8 cellular contexts compared by ENCODE assay signal in the genomic region with DNA sequence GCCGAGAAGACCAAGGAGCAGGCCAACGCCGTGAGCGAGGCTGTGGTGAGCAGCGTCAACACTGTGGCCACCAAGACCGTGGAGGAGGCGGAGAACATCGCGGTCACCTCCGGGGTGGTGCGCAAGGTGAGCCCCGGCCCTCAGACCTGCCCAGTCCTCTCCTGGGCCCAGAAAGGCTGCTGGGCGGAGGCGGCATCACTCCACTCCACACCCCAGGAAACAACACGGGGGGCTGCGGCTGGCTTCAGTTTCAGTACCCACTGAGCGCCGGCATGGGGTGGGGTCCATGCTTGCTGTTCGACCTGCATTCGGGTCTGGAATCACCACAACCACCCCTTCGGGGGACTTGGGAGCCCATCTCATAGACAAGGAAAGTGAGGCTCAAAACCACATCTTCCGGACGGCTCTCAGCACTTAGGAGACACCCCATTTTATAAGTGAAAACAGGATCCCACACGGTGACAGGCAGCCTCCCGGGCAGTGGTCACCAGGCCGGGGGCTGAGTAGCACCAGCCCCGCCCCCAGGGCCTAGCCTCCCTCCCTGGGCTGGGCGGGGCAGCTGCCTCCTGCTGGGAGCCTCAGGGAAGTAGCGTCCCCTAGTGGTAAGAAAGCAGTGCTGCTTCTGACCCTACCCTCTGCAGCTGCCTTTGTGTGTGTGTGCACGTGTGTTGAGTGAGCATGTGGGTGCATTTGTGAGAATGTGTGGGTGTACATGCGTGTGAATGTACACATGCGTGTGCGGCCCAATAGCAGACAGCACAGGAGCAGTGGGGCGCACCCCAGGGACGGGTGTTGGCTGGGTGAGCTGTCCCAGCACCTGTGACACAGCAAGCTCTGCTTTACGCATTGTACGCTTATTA. TPM values are rescaled to one million over a fixed set of nuclear protein-coding genes. Genes with fewer than 3 reads are reported as not detected.
DNase-seq lines count a peak whose midpoint lies in the region; ATAC-seq and TF ChIP-seq lines count a peak whose summit lies in the region.

No MANE protein-coding gene starts in this region.

- no peak overlapping the region for H3K27ac ChIP-seq in CD8-positive, alpha-beta T cell (ENCODE audit: low read depth, low read length)
- peak overlapping the region; percentile 60 for H3K27ac ChIP-seq in SJCRH30
- no peak overlapping the region for H3K27ac ChIP-seq in mesenchymal stem cell (ENCODE audit: low read length, poor library complexity, severe bottlenecking)

- whole genome bisulfite sequencing in mesenchymal stem cell, result 71% methylated on average over 37 of the region's 37 CpGs

- H2BK15ac ChIP-seq in mesenchymal stem cell (ENCODE audit: low read depth, poor library complexity, severe bottlenecking), result peak overlapping the region; percentile 77

- peak overlapping the region; percentile 71 for H3K9ac ChIP-seq in mesenchymal stem cell (ENCODE audit: low read length)

- no peak overlapping the region for H3K4me3 Mint-ChIP-seq in CD8-positive, alpha-beta T cell

- H3K4me1 ChIP-seq in CD8-positive, alpha-beta T cell (ENCODE audit: insufficient read depth, low read length), result no peaks in the 10 kb centered on the region
- H3K4me1 ChIP-seq in SJCRH30 (peaks cover 45% of the 10 kb centered on the region), mesenchymal stem cell (ENCODE audit: control insufficient read depth, insufficient read depth, low read depth, low read length) (peaks cover 23% of the 10 kb centered on the region)

- no peak overlapping the region for H2BK5ac ChIP-seq in mesenchymal stem cell (ENCODE audit: low read depth, low read length, poor library complexity, severe bottlenecking)

- H2AK5ac ChIP-seq in mesenchymal stem cell (ENCODE audit: low read length, severe bottlenecking), result no peak overlapping the region

- no peaks in the 10 kb centered on the region for H3K4me1 Mint-ChIP-seq in CD8-positive, alpha-beta T cell (ENCODE audit: low read depth)

- peak overlapping the region; percentile 83 for H4K8ac ChIP-seq in mesenchymal stem cell (ENCODE audit: low read length)

- H3K36me3 Mint-ChIP-seq in CD8-positive, alpha-beta T cell, result no peaks in the 10 kb centered on the region

- H3K27me3 ChIP-seq in CD8-positive, alpha-beta T cell (ENCODE audit: insufficient read depth, low read length), result no peaks in the 10 kb centered on the region
- H3K27me3 ChIP-seq in SJCRH30, result no peaks in the 10 kb centered on the region
- H3K27me3 ChIP-seq in mesenchymal stem cell (ENCODE audit: control insufficient read depth in 1 of 2, insufficient read depth in 1 of 2, low read length in 2 of 2), result no peaks in the 10 kb centered on the region

- H3K9me3 ChIP-seq in CD8-positive, alpha-beta T cell (ENCODE audit: low read length), result no peaks in the 10 kb centered on the region
- H3K9me3 ChIP-seq in SJCRH30 (replicated peaks) (no peaks in the 10 kb centered on the region), mesenchymal stem cell (ENCODE audit: control insufficient read depth, low read length) (no peaks in the 10 kb centered on the region)

- H2AFZ ChIP-seq in mesenchymal stem cell (ENCODE audit: low read depth, low read length), result no peak overlapping the region

- peaks cover 4% of the 10 kb centered on the region for H3K27me3 Mint-ChIP-seq in CD8-positive, alpha-beta T cell (ENCODE audit: low read depth)

- no peaks in the 10 kb centered on the region for H3K36me3 ChIP-seq in CD8-positive, alpha-beta T cell (ENCODE audit: insufficient read depth, low read length)
- H3K36me3 ChIP-seq in SJCRH30 (no peaks in the 10 kb centered on the region), mesenchymal stem cell (ENCODE audit: control insufficient read depth in 1 of 2, insufficient read depth in 2 of 2, low read depth in 1 of 2, low read length in 2 of 2) (no peaks in the 10 kb centered on the region)

- H2BK12ac ChIP-seq in mesenchymal stem cell (ENCODE audit: low read length in 2 of 2), result peak overlapping the region; percentile 46 to 99

- no peak overlapping the region for H3K4me3 ChIP-seq in CD8-positive, alpha-beta T cell (ENCODE audit: low read depth, low read length)
- H3K4me3 ChIP-seq in SJCRH30 (no peak overlapping the region), mesenchymal stem cell (ENCODE audit: insufficient read depth in 1 of 2, low read depth in 1 of 2, low read length in 2 of 2) (peak overlapping the region in 1 of 2 experiments; percentile 5)

- no peak overlapping the region for H3K23ac ChIP-seq in mesenchymal stem cell (ENCODE audit: low read length in 2 of 2)

- H3K79me1 ChIP-seq in mesenchymal stem cell (replicated peaks; ENCODE audit: low read length, poor library complexity, severe bottlenecking), result no peaks in the 10 kb centered on the region

- H3K9me3 Mint-ChIP-seq in CD8-positive, alpha-beta T cell, result no peaks in the 10 kb centered on the region

- intact Hi-C loops in CD8-positive, alpha-beta T cell (cut with DNase I, micrococcal nuclease), result no loop called here

- H4K91ac ChIP-seq in mesenchymal stem cell (ENCODE audit: low read length), result peak overlapping the region; percentile 94

- peak overlapping the region in 1 of 2 experiments; percentile 95 for H3K14ac ChIP-seq in mesenchymal stem cell (ENCODE audit: low read length in 2 of 2)

- H3K4me2 ChIP-seq in mesenchymal stem cell (ENCODE audit: low read length, poor library complexity, severe bottlenecking), result no peak overlapping the region

- peak overlapping the region; percentile 71 to 96 for H3K18ac ChIP-seq in mesenchymal stem cell (ENCODE audit: low read depth in 1 of 2, low read length in 2 of 2)

- DNase-seq in CD8-positive, alpha-beta T cell, result no peak
- DNase-seq in SJCRH30, result peak; percentile 38 to 74
- peak; percentile 94 for DNase-seq in dermis blood vessel endothelial cell
- DNase-seq in mesenchymal stem cell, result peak; percentile 80
- no peak for DNase-seq in NCI-H1105 treated with DMSO at 0.1 percent for 48 hours (lab: John Stamatoyannopoulos, UW)

- CTCF ChIA-PET in CD8-positive, alpha-beta T cell (lab: Charles Lee), result interaction anchor here (1.0 to 1.4 kb wide), 3 partner anchors 15 to 22 kb away, joined by 4 to 9 read pairs (median 4); no protein-coding TSS in a partner anchor

- peak overlapping the region; percentile 66 for H2BK120ac ChIP-seq in mesenchymal stem cell (ENCODE audit: low read depth, low read length)

- TF ChIP-seq CTCF in CD8-positive, alpha-beta T cell (IDR thresholded peaks at IDR 0.05), result peak; percentile 49

- peak; percentile 90 for ATAC-seq in CD8-positive, alpha-beta T cell
- ATAC-seq in GM18870 (IDR thresholded peaks at IDR 0.05; ENCODE audit: unreplicated experiment), result peak; percentile 70
- ATAC-seq in HG03159 (IDR thresholded peaks at IDR 0.05; ENCODE audit: unreplicated experiment), result peak; percentile 74
- no peak for ATAC-seq in GM18861 (IDR thresholded peaks at IDR 0.05; ENCODE audit: unreplicated experiment)

- POLR2A ChIA-PET in CD8-positive, alpha-beta T cell (lab: Charles Lee), result no interaction called here

- H3K27ac Mint-ChIP-seq in CD8-positive, alpha-beta T cell, result no peak overlapping the region

- peak overlapping the region; percentile 66 to 93 for H3K4ac ChIP-seq in mesenchymal stem cell (ENCODE audit: low read depth in 1 of 2, low read length in 2 of 2)

RNA-seq across cellular contexts. Expression of a gene that starts 1.8 kb away (rescaled TPM):
- not detected for total RNA-seq in CD8-positive, alpha-beta T cell
- total RNA-seq in SJCRH30 (2014; rRNA removed; shearing (Covaris generic)), result 38.1 and 55.5 TPM in 2 replicates
- total RNA-seq in dermis blood vessel endothelial cell, result 111 and 117 TPM in 2 replicates
- polyA plus RNA-seq in mesenchymal stem cell (2013, experiment 1 of 2), result 12.8 TPM
- polyA plus RNA-seq in mesenchymal stem cell (2013, experiment 2 of 2), result 12.6 TPM

RNA-seq across cellular contexts. Expression of a gene that starts 2.8 kb away (rescaled TPM):
- total RNA-seq in CD8-positive, alpha-beta T cell, result 1 to 10 TPM in 1 of 2 experiments, not detected in 1; 1.4 TPM
- 1.6 and 1.9 TPM in 2 replicates for total RNA-seq in SJCRH30 (2014; rRNA removed; shearing (Covaris generic))
- total RNA-seq in dermis blood vessel endothelial cell, result 465 and 483 TPM in 2 replicates
- polyA plus RNA-seq in mesenchymal stem cell (2013, experiment 1 of 2), result 0.41 TPM
- polyA plus RNA-seq in mesenchymal stem cell (2013, experiment 2 of 2), result 0.34 TPM

RNA-seq across cellular contexts. Expression of a gene that starts 8.0 kb away (rescaled TPM):
- not detected for total RNA-seq in CD8-positive, alpha-beta T cell
- 0.34 and 0.68 TPM in 2 replicates for total RNA-seq in SJCRH30 (2014; rRNA removed; shearing (Covaris generic))
- 12.8 and 23.8 TPM in 2 replicates for total RNA-seq in dermis blood vessel endothelial cell
- 0.30 TPM for polyA plus RNA-seq in mesenchymal stem cell (2013, experiment 1 of 2)
- polyA plus RNA-seq in mesenchymal stem cell (2013, experiment 2 of 2), result 0.23 TPM

RNA-seq across cellular contexts. Expression of a gene that starts 59.9 kb away (rescaled TPM):
- not detected for total RNA-seq in CD8-positive, alpha-beta T cell
- total RNA-seq in SJCRH30 (2014; rRNA removed; shearing (Covaris generic)), result not detected in 2 replicates
- total RNA-seq in dermis blood vessel endothelial cell, result not detected in 2 replicates
- polyA plus RNA-seq in mesenchymal stem cell (2013, experiment 1 of 2), result not detected
- polyA plus RNA-seq in mesenchymal stem cell (2013, experiment 2 of 2), result not detected

Comparison
In these comparisons a context has a peak if more than half of its experiments do, and no peak if none do; other contexts are left out.
1. DNase-seq: peak in SJCRH30 (2 of 2), dermis blood vessel endothelial cell (single experiment) and mesenchymal stem cell (single experiment); none in CD8-positive, alpha-beta T cell (0 of 7) and NCI-H1105 treated with DMSO at 0.1 percent for 48 hours (single experiment).
2. RNA of a gene that starts 1.8 kb away (total RNA-seq): 111 to 117 TPM in dermis blood vessel endothelial cell and 38.1 to 55.5 TPM in SJCRH30; not detected in CD8-positive, alpha-beta T cell; every median in the first group is over 10 times any median in the second.
3. RNA of a gene that starts 2.8 kb away (total RNA-seq): 465 to 483 TPM in dermis blood vessel endothelial cell; 1.6 to 1.9 TPM in SJCRH30 and 1.4 TPM in CD8-positive, alpha-beta T cell; every median in the first group is over 100 times any median in the second.